11 cellular contexts compared by ENCODE assay signal in the genomic region with DNA sequence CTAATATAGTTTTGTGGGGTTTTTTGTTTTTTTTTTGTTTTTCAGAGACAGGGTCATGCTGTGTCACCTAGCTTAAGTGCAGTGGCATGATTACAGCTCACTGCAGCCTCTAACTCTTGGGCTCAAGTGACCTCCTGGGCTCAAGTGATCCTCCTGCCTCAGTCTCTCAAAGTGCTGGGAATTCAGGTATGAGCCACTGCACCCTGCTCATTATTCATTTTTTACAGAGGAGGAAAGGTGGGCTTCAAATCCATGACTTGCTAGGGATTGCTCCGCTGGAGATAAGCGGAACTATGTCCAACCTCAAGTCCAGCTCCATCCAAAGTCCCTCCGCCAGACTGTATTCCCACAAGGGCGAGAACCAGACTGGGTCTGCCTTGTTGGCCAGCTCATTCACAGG.
"Had no signal": no experiment of that assay in that cellular context is flagged by ENCODE, and none has a peak within 500 bp of the region (broad histone marks: within the 10 kb centered on the region; RNA-seq: fewer than 3 reads in every experiment).

No MANE protein-coding gene starts in this region.

- H3K9me3 ChIP-seq: heart left ventricle, sigmoid colon, thoracic aorta, transverse colon had no signal

- H3K4me3 ChIP-seq: coronary artery, heart left ventricle, sigmoid colon, skin epidermis, thoracic aorta, transverse colon had no signal

- H3K36me3 ChIP-seq: heart left ventricle, sigmoid colon, thoracic aorta, transverse colon had no signal

- H3K27me3 ChIP-seq: heart left ventricle, sigmoid colon, transverse colon had no signal

- H3K27ac ChIP-seq: coronary artery, heart left ventricle, sigmoid colon, skin epidermis, thoracic aorta, transverse colon had no signal

- H3K4me1 ChIP-seq: sigmoid colon, transverse colon had no signal

- DNase-seq: cerebellar nuclear complex; effector CD8-positive, alpha-beta T cell; heart left ventricle; hippocampal formation; mesendoderm; naive B cell; sigmoid colon; transverse colon had no signal

- ATAC-seq: heart left ventricle had no signal
